In genomic region chr16:54651440-54651839, GRCh38 we compare ENCODE assay signal across 18 cellular contexts.
A peak's percentile ranks its signal among the peaks of the same experiment; 100 is the strongest.
DNase-seq lines count a peak whose midpoint lies in the region; ATAC-seq and TF ChIP-seq lines count a peak whose summit lies in the region.
"Had no signal": no experiment of that assay in that cellular context is flagged by ENCODE, and none has a peak within 500 bp of the region (broad histone marks: within the 10 kb centered on the region; RNA-seq: fewer than 3 reads in every experiment).

No MANE protein-coding gene starts in this region.

- peaks cover 10 to 59% (median 20%) of the 10 kb centered on the region in 4 donors for H3K4me1 ChIP-seq in upper lobe of left lung

- no peaks in the 10 kb centered on the region for H3K36me3 ChIP-seq in upper lobe of left lung
- H3K36me3 ChIP-seq: stomach had no signal

- H3K36me3 Mint-ChIP-seq in nephron progenitor cell (ENCODE audit: low read depth) = no peaks in the 10 kb centered on the region
- H3K36me3 Mint-ChIP-seq: activated naive CD8-positive, alpha-beta T cell had no signal

- DNase-seq in SK-MEL-5 (ENCODE audit: low read depth, low spot score) = peak; percentile 6
- peak; percentile 85 for DNase-seq in iPS DF 19.7 (ENCODE audit: low read depth, low spot score)
- no peak for DNase-seq in nephron progenitor cell
- no peak for DNase-seq in upper lobe of left lung
- no peak for DNase-seq in LoVo (ENCODE audit: low spot score)
- no peak for DNase-seq in NCI-H524 treated with DMSO at 0.1 percent for 48 hours (lab: John Stamatoyannopoulos, UW)
- DNase-seq in D341Med (ENCODE audit: low spot score) = no peak
- DNase-seq: activated CD4-positive, alpha-beta T cell treated with anti-CD3 and anti-CD28 coated beads for 36 hours; activated T-cell treated with anti-CD3 and anti-CD28 coated beads, Interleukin-2, amount 50 U/mL, for 72 hours; AML-193; NCI-H1694 treated with DMSO at 0.1 percent for 48 hours; PC-3; SHP77; stimulated activated CD4-positive, alpha-beta T cell treated with anti-CD3 and anti-CD28 coated beads, Interleukin-12 subunit alpha, Interleukin-12 subunit beta, amount 100 ng/mL, for 4 hours; stomach had no signal

- ATAC-seq in upper lobe of left lung (ENCODE audit: low FRiP score in 2 of 2) = no peak
- ATAC-seq in GM19023 (IDR thresholded peaks at IDR 0.05; ENCODE audit: unreplicated experiment) = no peak
- ATAC-seq: activated CD4-positive, alpha-beta T cell treated with anti-CD3 and anti-CD28 coated beads for 36 hours; activated T-cell treated with anti-CD3 and anti-CD28 coated beads, Interleukin-2, amount 50 U/mL, for 72 hours; PC-3 had no signal

- H3K27ac ChIP-seq in upper lobe of left lung = peak overlapping the region in 3 of 4 donors; percentile 49 to 74 (median 72)

- peak overlapping the region; percentile 27 for H3K4me3 Mint-ChIP-seq in nephron progenitor cell
- H3K4me3 Mint-ChIP-seq: activated CD4-positive, alpha-beta T cell treated with anti-CD3 and anti-CD28 coated beads for 36 hours; activated naive CD8-positive, alpha-beta T cell; activated T-cell treated with anti-CD3 and anti-CD28 coated beads, Interleukin-2, amount 50 U/mL, for 72 hours; nephron had no signal

- no peak overlapping the region for H3K27ac Mint-ChIP-seq in nephron progenitor cell
- H3K27ac Mint-ChIP-seq: activated CD4-positive, alpha-beta T cell treated with anti-CD3 and anti-CD28 coated beads for 36 hours; activated naive CD8-positive, alpha-beta T cell; activated T-cell treated with anti-CD3 and anti-CD28 coated beads, Interleukin-2, amount 50 U/mL, for 72 hours; nephron had no signal

- WGBS in upper lobe of left lung, 2 donors = 60 to 61% methylated on average over 11 of the region's 11 CpGs

- no peak for TF ChIP-seq EP300 in upper lobe of left lung (IDR thresholded peaks at IDR 0.05)

- peaks cover 9% of the 10 kb centered on the region for H3K27me3 Mint-ChIP-seq in nephron progenitor cell (ENCODE audit: low read depth, poor library complexity)

- peaks cover 6% of the 10 kb centered on the region for H3K9me3 Mint-ChIP-seq in nephron progenitor cell

- TF ChIP-seq CTCF in nephron progenitor cell (IDR thresholded peaks at IDR 0.05) (no peak), upper lobe of left lung (IDR thresholded peaks at IDR 0.05) (no peak)

- no peaks in the 10 kb centered on the region for H3K9me3 ChIP-seq in upper lobe of left lung
- H3K9me3 ChIP-seq: stomach had no signal

- TF ChIP-seq POLR2A in upper lobe of left lung (IDR thresholded peaks at IDR 0.05) = no peak

- H3K4me1 Mint-ChIP-seq in nephron progenitor cell = peaks cover 80% of the 10 kb centered on the region

- H3K27me3 ChIP-seq in upper lobe of left lung = no peaks in the 10 kb centered on the region
- H3K27me3 ChIP-seq: stomach had no signal

- H3K4me3 ChIP-seq in upper lobe of left lung = no peak overlapping the region
- H3K4me3 ChIP-seq: stomach had no signal

- in situ Hi-C loops in SK-MEL-5 (cut with HindIII; ENCODE audit: low pct_unique_long_range_greater_than_20kb, low sequenced_read_pairs) = no loop called here

Comparison
In these comparisons a context has a peak if more than half of its experiments do, and no peak if none do; other contexts are left out.
1. DNase-seq: peak in SK-MEL-5 (single experiment) and iPS DF 19.7 (single experiment); none in nephron progenitor cell (single experiment), upper lobe of left lung (0 of 2), LoVo (single experiment), NCI-H524 treated with DMSO at 0.1 percent for 48 hours (single experiment) and D341Med (single experiment).